ENCODE assay signal across 8 cellular contexts in genomic region chr4:140743194-140743931, GRCh38. TPM values are rescaled to one million over a fixed set of nuclear protein-coding genes. Genes with fewer than 3 reads are reported as not detected.
DNase-seq lines count a peak whose midpoint lies in the region; ATAC-seq and TF ChIP-seq lines count a peak whose summit lies in the region.

No MANE protein-coding gene starts in this region.

- H3K4me3 ChIP-seq in AG10803 (ENCODE audit: low read length), result no peak overlapping the region
- 0 out of 4 replicates have a peak overlapping the region, but pooled peaks of 1 of the 2 experiments have one; percentile 28 for H3K4me3 ChIP-seq in SK-N-SH (ENCODE audit: low read depth in 2 of 2, low read length in 1 of 2)

- peaks cover under 1% of the 10 kb centered on the region; the same call in 1 of the 2 replicates for H3K9me3 ChIP-seq in SK-N-SH

- peak overlapping the region; percentile 80 for H3K4me2 ChIP-seq in SK-N-SH

- peak; percentile 73 for ATAC-seq in GM19023 (IDR thresholded peaks at IDR 0.05; ENCODE audit: unreplicated experiment)
- ATAC-seq in HG03064 (IDR thresholded peaks at IDR 0.05; ENCODE audit: low read depth, unreplicated experiment), result peak; percentile 74
- ATAC-seq in left colon, result peak; percentile 52

- peak overlapping the region; percentile 37; the same call in 1 of the 2 replicates for H3K9ac ChIP-seq in SK-N-SH

- CTCF ChIA-PET in SK-N-SH (lab: Yijun Ruan, JAX), result interaction anchor here (0.9 to 2.0 kb wide), 5 partner anchors 11 to 96 kb away, joined by 3 to 11 read pairs (median 3); partner anchors contain the start of gene TBC1D9

- POLR2A ChIA-PET in SK-N-SH (lab: Yijun Ruan, JAX), result interaction anchor here (0.9 kb wide), 1 partner anchor 13 kb away, joined by 5 read pairs; the partner anchor contains the start of gene TBC1D9

- no peaks in the 10 kb centered on the region for H3K27me3 ChIP-seq in SK-N-SH (ENCODE audit: insufficient read depth)

- peak overlapping the region; percentile 71 to 83 for H3K27ac ChIP-seq in SK-N-SH (ENCODE audit: low read depth in 2 of 2, low read length in 1 of 2)

- peak; percentile 18; the same call in 1 of the 2 replicates for TF ChIP-seq CTCF in AG10803 (conservative IDR thresholded peaks at IDR 0.05; ENCODE audit: low read length)
- TF ChIP-seq CTCF in SK-N-SH (IDR thresholded peaks at IDR 0.05), result peak; percentile 48

- TF ChIP-seq EP300 in SK-N-SH (IDR thresholded peaks at IDR 0.05; ENCODE audit: borderline replicate concordance in 1 of 2, low read depth in 1 of 2, low read length in 1 of 2), result no peak

- peak; percentile 35; the same call in 1 of the 2 replicates for TF ChIP-seq RAD21 in SK-N-SH (IDR thresholded peaks at IDR 0.05; ENCODE audit: low read length)

- WGBS in SK-N-SH (ENCODE audit: low lambda C conversion rate), result 13% methylated on average over 4 of the region's 4 CpGs

- peaks cover 15% of the 10 kb centered on the region for H3F3A ChIP-seq in SK-N-SH (replicated peaks; ENCODE audit: insufficient read depth)

- H2AFZ ChIP-seq in SK-N-SH (ENCODE audit: low read depth), result no peak overlapping the region

- intact Hi-C loops in left colon (cut with DNase I, micrococcal nuclease), result no loop called here

- H3K36me3 ChIP-seq in SK-N-SH (replicated peaks in 1 of 2; ENCODE audit: control insufficient read depth in 1 of 2, insufficient read depth in 2 of 2, low read length in 1 of 2), result peaks cover 0 to 3% of the 10 kb centered on the region in 2 experiments

- no peaks in the 10 kb centered on the region for H4K20me1 ChIP-seq in SK-N-SH (ENCODE audit: insufficient read depth)

- no peaks in the 10 kb centered on the region for H3K9me2 ChIP-seq in SK-N-SH

- H3K79me2 ChIP-seq in SK-N-SH (ENCODE audit: insufficient read depth), result peaks cover 80% of the 10 kb centered on the region

- peaks cover 18 to 23% of the 10 kb centered on the region in 2 experiments for H3K4me1 ChIP-seq in SK-N-SH (ENCODE audit: control insufficient read depth in 1 of 2, insufficient read depth in 2 of 2, low read depth in 1 of 2, low read length in 1 of 2)

- DNase-seq in AG10803 (ENCODE audit: low read depth) (peak; percentile 34), SK-N-SH (peak; percentile 12), left colon (no peak), NCI-H1436 (lab: John Stamatoyannopoulos, UW) (no peak), LoVo (ENCODE audit: low spot score) (no peak), D341Med (ENCODE audit: low spot score) (no peak)

TF ChIP-seq in SK-N-SH, 30 proteins besides CTCF, POLR2A, EP300 and RAD21:
- TF ChIP-seq SIN3A (IDR thresholded peaks at IDR 0.05; ENCODE audit: borderline replicate concordance, low read depth, low read length) (no peak), PBX3 (IDR thresholded peaks at IDR 0.05) (peak; percentile 46; the same call in 1 of the 2 replicates), TCF12 (IDR thresholded peaks at IDR 0.05) (peak; percentile 44; the same call in 1 of the 2 replicates), JUND (IDR thresholded peaks at IDR 0.05) (0 out of 2 replicates have a peak, but pooled peaks have one; percentile 29), MXI1 (IDR thresholded peaks at IDR 0.05; ENCODE audit: low read depth, low read length) (peak; percentile 27; the same call in 1 of the 2 replicates), NFIC (IDR thresholded peaks at IDR 0.05; ENCODE audit: borderline replicate concordance) (no peak; the same call in 1 of the 2 replicates), POLR2AphosphoS5 (IDR thresholded peaks at IDR 0.05; ENCODE audit: low read depth, low read length) (0 out of 2 replicates have a peak, but pooled peaks have one; percentile 20), TAF1 (IDR thresholded peaks at IDR 0.05; ENCODE audit: borderline replicate concordance, low read depth, low read length) (no peak)

RNA-seq across cellular contexts. Expression of gene TBC1D9, which starts 12.8 kb away (rescaled TPM):
- polyA plus RNA-seq in SK-N-SH (2012; rRNA removed), result 13.5 and 16.1 TPM in 2 replicates
- polyA plus RNA-seq in SK-N-SH (2012; cell fraction: cytosol; rRNA removed), result 13.1 and 14.6 TPM in 2 replicates
- polyA plus RNA-seq in SK-N-SH (2012; cell fraction: nucleus; rRNA removed), result 9.7 and 12.3 TPM in 2 replicates
- 10 to 100 TPM; 10.7 to 20.5 TPM for total RNA-seq in left colon

Comparison
In these comparisons a context has a peak if more than half of its experiments do, and no peak if none do; other contexts are left out.
1. DNase-seq: peak in AG10803 (single experiment) and SK-N-SH (single experiment); none in left colon (0 of 2), NCI-H1436 (single experiment), LoVo (single experiment) and D341Med (single experiment).
2. Peak in every context shown above with its lines, with median percentiles within 50 percentile points of each other: ATAC-seq.